Comparison of ENCODE assay signal across 8 cellular contexts in the genomic region with DNA sequence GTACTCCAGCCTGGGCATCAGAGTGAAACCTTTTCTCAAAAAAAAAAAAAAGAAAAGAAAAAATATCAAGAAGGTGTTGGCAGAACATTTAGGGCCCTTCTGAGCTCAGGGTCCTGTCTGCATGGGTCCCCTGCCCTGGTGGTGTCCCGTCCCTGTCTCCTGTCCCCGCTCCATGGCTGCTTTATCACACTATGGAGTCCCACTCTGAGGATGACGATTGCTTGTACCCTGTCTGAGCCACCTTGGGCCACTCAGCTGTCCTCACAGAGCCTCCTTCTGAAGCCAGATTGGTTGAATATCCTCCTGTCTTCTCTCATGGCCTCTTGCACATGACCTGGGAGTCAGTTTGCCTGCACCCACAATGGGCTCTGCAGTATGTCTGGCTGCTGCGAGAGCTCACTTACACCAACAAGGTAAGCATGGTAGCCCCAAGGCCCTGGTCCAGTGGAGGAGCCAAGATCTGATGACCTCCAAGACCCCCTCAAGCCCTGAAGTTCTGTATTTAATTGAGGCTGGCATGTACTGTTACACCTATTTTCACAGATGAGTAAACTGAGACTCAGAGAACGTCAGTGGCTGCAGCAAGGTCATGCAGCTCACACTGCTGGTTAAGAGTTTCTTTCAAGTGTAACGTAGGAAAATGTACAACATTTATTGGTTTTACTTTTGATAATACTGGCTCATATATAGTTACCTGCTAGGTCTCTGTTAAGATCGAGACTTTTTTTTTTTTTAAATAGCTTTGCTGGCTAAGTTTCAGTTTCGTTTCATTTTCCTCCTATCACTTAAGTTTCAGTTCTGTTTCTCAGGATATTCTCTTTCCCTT. TPM values are rescaled to one million over a fixed set of nuclear protein-coding genes. Genes with fewer than 3 reads are reported as not detected.
A peak's percentile ranks its signal among the peaks of the same experiment; 100 is the strongest.
DNase-seq lines count a peak whose midpoint lies in the region; ATAC-seq, FAIRE-seq and TF ChIP-seq lines count a peak whose summit lies in the region.

No MANE protein-coding gene starts in this region.

- peak; percentile 36 for TF ChIP-seq POLR2A in GM18951 (IDR thresholded peaks at IDR 0.05; ENCODE audit: extremely low read depth, insufficient read depth, insufficient read length)

- no peaks in the 10 kb centered on the region for H3K36me3 ChIP-seq in muscle layer of duodenum (ENCODE audit: control insufficient read depth in 1 of 2, insufficient read depth in 2 of 2, low read length in 2 of 2)

- H3K27me3 ChIP-seq in muscle layer of duodenum (ENCODE audit: low read depth, low read length): no peaks in the 10 kb centered on the region

- DNase-seq in RCC 7860 (ENCODE audit: low spot score): no peak
- DNase-seq in central memory CD4-positive, alpha-beta T cell: peak; percentile 27
- DNase-seq in NCI-H1105 treated with DMSO at 0.1 percent for 48 hours (lab: John Stamatoyannopoulos, UW): no peak
- no peak for DNase-seq in posterior vena cava (ENCODE audit: low spot score)
- DNase-seq in NCI-H2029 (lab: John Stamatoyannopoulos, UW): no peak

- no peaks in the 10 kb centered on the region for H3K4me1 ChIP-seq in muscle layer of duodenum (ENCODE audit: control insufficient read depth in 1 of 2, insufficient read depth in 2 of 2, low read length in 2 of 2)

- H3K4me3 ChIP-seq in muscle layer of duodenum (ENCODE audit: low read depth in 1 of 2, low read length in 2 of 2): peak overlapping the region; percentile 70 to 79

- peak overlapping the region; percentile 84 for H3K27ac ChIP-seq in muscle layer of duodenum (ENCODE audit: low read length)

- peak; percentile 53 for FAIRE-seq in RCC 7860 (lab: Jason Lieb, UNC)

- in situ Hi-C loops in GM18951 (cut with MboI; ENCODE audit: low sequenced_read_pairs, unreplicated experiment): no loop called here

- intact Hi-C loops in posterior vena cava (cut with DNase I): no loop called here

- peaks cover 0 to 3% of the 10 kb centered on the region in 2 donors for H3K9me3 ChIP-seq in muscle layer of duodenum (ENCODE audit: control insufficient read depth in 1 of 2, low read length in 2 of 2)

- ATAC-seq in HG03025 (IDR thresholded peaks at IDR 0.05; ENCODE audit: low FRiP score, unreplicated experiment): peak; percentile 88

RNA-seq across cellular contexts. Expression of a gene that starts 16.9 kb away (rescaled TPM):
- 10 to 100 TPM; 25.0 to 26.3 TPM for total RNA-seq in posterior vena cava
